ENCODE assay signal across 8 cellular contexts in the genomic region with DNA sequence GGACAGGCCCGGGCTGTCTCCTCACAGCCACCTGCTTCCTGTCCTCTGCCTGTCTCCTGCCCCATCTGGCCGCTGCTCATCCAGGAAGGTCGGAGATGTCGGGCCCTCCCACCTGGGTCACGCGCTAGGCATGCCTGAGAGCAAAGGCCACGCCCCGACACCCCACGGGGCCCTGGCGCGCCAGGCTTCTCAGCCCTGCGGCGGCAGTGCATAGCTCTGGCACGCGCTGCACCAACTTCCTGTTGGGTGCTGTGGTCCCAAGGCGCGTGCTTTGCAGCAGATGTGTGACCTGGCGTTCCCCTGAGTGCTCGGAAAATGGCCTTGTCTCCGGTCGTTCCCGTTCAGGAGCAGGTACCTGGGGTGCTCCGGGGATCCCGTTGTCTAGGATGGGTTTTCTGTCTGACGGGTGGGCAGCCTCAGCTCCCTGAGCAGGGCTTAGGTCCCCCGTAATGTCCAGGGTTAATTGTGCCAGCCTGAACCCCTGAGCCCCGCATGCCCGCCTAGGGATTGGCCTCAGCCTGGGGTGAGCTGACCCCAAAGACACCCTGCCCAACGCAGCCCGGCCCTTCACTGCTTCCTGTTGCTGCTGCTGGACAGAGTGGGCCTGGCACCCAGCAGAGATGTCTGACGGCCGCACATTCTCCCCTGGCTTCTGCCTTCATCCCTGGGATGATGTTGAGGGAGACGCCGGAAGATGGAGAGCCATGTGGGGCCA. TPM values are rescaled to one million over a fixed set of nuclear protein-coding genes. Genes with fewer than 3 reads are reported as not detected.
DNase-seq lines count a peak whose midpoint lies in the region; ATAC-seq and TF ChIP-seq lines count a peak whose summit lies in the region.

No MANE protein-coding gene starts in this region.

- no peak overlapping the region for H2AFZ ChIP-seq in ACC112 (ENCODE audit: low read length, unreplicated experiment)
- H2AFZ ChIP-seq in neural progenitor cell (replicated peaks): peak overlapping the region; percentile 44

- no peak for TF ChIP-seq CTCF in endodermal cell (conservative IDR thresholded peaks at IDR 0.05)
- TF ChIP-seq CTCF in neural progenitor cell (IDR thresholded peaks at IDR 0.05): no peak
- no peak for TF ChIP-seq CTCF in thoracic aorta (IDR thresholded peaks at IDR 0.05)

- H3F3A ChIP-seq in neural progenitor cell (ENCODE audit: low read depth): peaks cover 4% of the 10 kb centered on the region

- peak overlapping the region; percentile 40 for H3K4me3 ChIP-seq in ACC112 (ENCODE audit: low read depth, low read length)
- no peak overlapping the region for H3K4me3 ChIP-seq in endodermal cell (ENCODE audit: low read length)
- H3K4me3 ChIP-seq in neural progenitor cell: no peak overlapping the region
- H3K4me3 ChIP-seq in thoracic aorta: peak overlapping the region; percentile 64

- H3K9me3 Mint-ChIP-seq in endodermal cell (no peaks in the 10 kb centered on the region), neural progenitor cell (no peaks in the 10 kb centered on the region)

- peak overlapping the region; percentile 58 for H3K4me2 ChIP-seq in neural progenitor cell

- ATAC-seq in GM18868 (IDR thresholded peaks at IDR 0.05; ENCODE audit: unreplicated experiment): peak; percentile 76
- peak; percentile 67 for ATAC-seq in HG03060 (IDR thresholded peaks at IDR 0.05; ENCODE audit: low read depth, unreplicated experiment)
- ATAC-seq in thoracic aorta (ENCODE audit: insufficient number of reproducible peaks, low FRiP score, low read depth): no peak

- H3K9me3 ChIP-seq in endodermal cell (ENCODE audit: control insufficient read depth, low read length): no peaks in the 10 kb centered on the region
- H3K9me3 ChIP-seq in neural progenitor cell (ENCODE audit: low read depth): no peaks in the 10 kb centered on the region
- no peaks in the 10 kb centered on the region for H3K9me3 ChIP-seq in thoracic aorta

- H3K27ac ChIP-seq in ACC112 (ENCODE audit: low read depth, low read length) (no peak overlapping the region), endodermal cell (ENCODE audit: low read depth, low read length) (no peak overlapping the region), neural progenitor cell (no peak overlapping the region), thoracic aorta (no peak overlapping the region)

- H3K27me3 ChIP-seq in ACC112 (ENCODE audit: insufficient read depth, low read length): no peaks in the 10 kb centered on the region
- no peaks in the 10 kb centered on the region for H3K27me3 ChIP-seq in endodermal cell (ENCODE audit: control insufficient read depth, insufficient read depth, low read length, poor library complexity, severe bottlenecking)
- H3K27me3 ChIP-seq in neural progenitor cell: no peaks in the 10 kb centered on the region
- no peaks in the 10 kb centered on the region for H3K27me3 ChIP-seq in thoracic aorta (replicated peaks; ENCODE audit: insufficient read depth)

- no peak overlapping the region for H3K9ac ChIP-seq in endodermal cell (ENCODE audit: extremely low read depth, low read length, poor library complexity, severe bottlenecking)
- H3K9ac ChIP-seq in neural progenitor cell: no peak overlapping the region

- H3K4me1 Mint-ChIP-seq in endodermal cell: no peaks in the 10 kb centered on the region
- no peaks in the 10 kb centered on the region for H3K4me1 Mint-ChIP-seq in neural progenitor cell

- H3K27me3 Mint-ChIP-seq in endodermal cell (ENCODE audit: insufficient read depth) (peaks cover 6% of the 10 kb centered on the region), neural progenitor cell (ENCODE audit: insufficient read depth, low read depth) (peaks cover 2% of the 10 kb centered on the region)

- no peaks in the 10 kb centered on the region for H3K79me2 ChIP-seq in ACC112 (ENCODE audit: control insufficient read depth, insufficient read depth, low read length, unreplicated experiment)
- H3K79me2 ChIP-seq in neural progenitor cell (ENCODE audit: low read depth): no peaks in the 10 kb centered on the region

- H3K36me3 ChIP-seq in ACC112 (ENCODE audit: insufficient read depth, low read length) (no peaks in the 10 kb centered on the region), endodermal cell (ENCODE audit: control insufficient read depth, insufficient read depth, low read length) (no peaks in the 10 kb centered on the region), neural progenitor cell (no peaks in the 10 kb centered on the region), thoracic aorta (no peaks in the 10 kb centered on the region)

- H4K20me1 ChIP-seq in neural progenitor cell (ENCODE audit: low read depth): no peaks in the 10 kb centered on the region

- peak; percentile 50 for DNase-seq in NCI-H460 (ENCODE audit: extremely low read depth, low read depth)
- DNase-seq in activated CD4-positive, alpha-beta T cell treated with anti-CD3 and anti-CD28 coated beads, Interleukin-2, amount 50 U/mL, for 4 hours: peak; percentile 91
- peak; percentile 96 for DNase-seq in endodermal cell
- peak; percentile 74 for DNase-seq in neural progenitor cell (ENCODE audit: low spot score)
- DNase-seq in thoracic aorta (ENCODE audit: low spot score): peak; percentile 25

- H3K4me1 ChIP-seq in ACC112 (ENCODE audit: control insufficient read depth, insufficient read depth, low read length, unreplicated experiment): peaks cover 6% of the 10 kb centered on the region
- no peaks in the 10 kb centered on the region for H3K4me1 ChIP-seq in endodermal cell (ENCODE audit: control insufficient read depth, insufficient read depth, low read length)
- peaks cover 12% of the 10 kb centered on the region for H3K4me1 ChIP-seq in neural progenitor cell
- peaks cover 0 to 3% of the 10 kb centered on the region in 2 donors for H3K4me1 ChIP-seq in thoracic aorta (ENCODE audit: control insufficient read depth in 1 of 2, low read depth in 2 of 2)

- H3K36me3 Mint-ChIP-seq in endodermal cell (ENCODE audit: low read depth): no peaks in the 10 kb centered on the region
- no peaks in the 10 kb centered on the region for H3K36me3 Mint-ChIP-seq in neural progenitor cell

- WGBS in endodermal cell (ENCODE audit: insufficient coverage in 1 of 2, insufficient read length in 1 of 2), 2 experiments: 59 to 69% methylated on average over 25 to 34 of the region's 34 CpGs

- H3K4me3 Mint-ChIP-seq in endodermal cell (peak overlapping the region; percentile 20), neural progenitor cell (no peak overlapping the region)

- H3K27ac Mint-ChIP-seq in endodermal cell: no peak overlapping the region
- no peak overlapping the region for H3K27ac Mint-ChIP-seq in neural progenitor cell

RNA-seq across cellular contexts. Expression of a gene that starts 19.4 kb away (rescaled TPM):
- total RNA-seq in NCI-H460 (2014; rRNA removed; shearing (Covaris generic)): 14.4 and 20.1 TPM in 2 replicates
- 45.9 and 57.3 TPM in 2 replicates for polyA plus RNA-seq in NCI-H460 (2014; cell fraction: nucleus; rRNA removed)
- total RNA-seq in endodermal cell (10 to 100 TPM; 14.9 to 22.9 TPM), neural progenitor cell (ENCODE audit: low replicate concordance) (2.2 and 8.5 TPM in 2 replicates), thoracic aorta (10 to 100 TPM; 14.0 to 36.1 TPM)
- polyA plus RNA-seq in endodermal cell (2013, experiment 1 of 2): 6.6 TPM
- polyA plus RNA-seq in endodermal cell (2013, experiment 2 of 2): 6.0 TPM

RNA-seq across cellular contexts. Expression of a gene that starts 34.0 kb away (rescaled TPM):
- total RNA-seq in NCI-H460 (2014; rRNA removed; shearing (Covaris generic)): 7.5 and 8.6 TPM in 2 replicates
- 39.2 and 55.8 TPM in 2 replicates for polyA plus RNA-seq in NCI-H460 (2014; cell fraction: nucleus; rRNA removed)
- total RNA-seq in endodermal cell (10 to 100 TPM; 19.1 to 25.4 TPM), neural progenitor cell (ENCODE audit: low replicate concordance) (8.9 and 13.0 TPM in 2 replicates), thoracic aorta (10 to 100 TPM; 11.4 to 15.1 TPM)
- polyA plus RNA-seq in endodermal cell (2013, experiment 1 of 2): 15.1 TPM
- 12.6 TPM for polyA plus RNA-seq in endodermal cell (2013, experiment 2 of 2)

Comparison
In these comparisons a context has a peak if more than half of its experiments do, and no peak if none do; other contexts are left out.
1. H3K4me3 ChIP-seq: peak in ACC112 (single experiment) and thoracic aorta (single experiment); none in endodermal cell (single experiment) and neural progenitor cell (single experiment).
2. DNase-seq: peak in every context shown above with its lines; median percentile 96 in endodermal cell; 91 in activated CD4-positive, alpha-beta T cell treated with anti-CD3 and anti-CD28 coated beads, Interleukin-2, amount 50 U/mL, for 4 hours; 74 in neural progenitor cell; 50 in NCI-H460; 25 in thoracic aorta.